12 cellular contexts compared by ENCODE assay signal in genomic region chr21:36701912-36702621, GRCh38. TPM values are rescaled to one million over a fixed set of nuclear protein-coding genes. Genes with fewer than 3 reads are reported as not detected.
DNase-seq lines count a peak whose midpoint lies in the region; ATAC-seq and TF ChIP-seq lines count a peak whose summit lies in the region.
"Had no signal": no experiment of that assay in that cellular context is flagged by ENCODE, and none has a peak within 500 bp of the region (broad histone marks: within the 10 kb centered on the region; RNA-seq: fewer than 3 reads in every experiment).

No MANE protein-coding gene starts in this region.

- intact Hi-C loops in activated CD8-positive, alpha-beta T cell treated with anti-CD3 and anti-CD28 coated beads for 36 hours (cut with micrococcal nuclease), result no loop called here
- intact Hi-C loops in PC-3 (cut with micrococcal nuclease), result loop anchor here (5.0 kb wide), 1 partner anchor 225 kb away; no protein-coding TSS in a partner anchor
- intact Hi-C loops in heart right ventricle (cut with DNase I), result no loop called here

- peaks cover 74% of the 10 kb centered on the region for H3K27me3 Mint-ChIP-seq in activated CD8-positive, alpha-beta T cell treated with anti-CD3 and anti-CD28 coated beads for 36 hours
- H3K27me3 Mint-ChIP-seq in activated CD8-positive, alpha-beta T cell treated with anti-CD3 and anti-CD28 coated beads, Interleukin-2, amount 10 ng/mL, durations not matched to agents 7 days and 5 days (ENCODE audit: low read depth), result peaks cover 70% of the 10 kb centered on the region

- peak overlapping the region; percentile 41 for H3K4me3 Mint-ChIP-seq in activated CD8-positive, alpha-beta T cell treated with anti-CD3 and anti-CD28 coated beads for 36 hours
- H3K4me3 Mint-ChIP-seq in activated CD8-positive, alpha-beta T cell treated with anti-CD3 and anti-CD28 coated beads, Interleukin-2, amount 10 ng/mL, durations not matched to agents 7 days and 5 days, result no peak overlapping the region

- no peak for ATAC-seq in activated CD8-positive, alpha-beta T cell treated with anti-CD3 and anti-CD28 coated beads for 36 hours
- no peak for ATAC-seq in activated CD8-positive, alpha-beta T cell treated with anti-CD3 and anti-CD28 coated beads, Interleukin-2, amount 10 ng/mL, durations not matched to agents 7 days and 5 days
- ATAC-seq in PC-3, result peak; percentile 22
- no peak for ATAC-seq in GM21737 (IDR thresholded peaks at IDR 0.05; ENCODE audit: unreplicated experiment)
- ATAC-seq in heart right ventricle, result no peak
- ATAC-seq: body of pancreas had no signal

- H3K27me3 ChIP-seq in PC-3 (ENCODE audit: low read length) (no peaks in the 10 kb centered on the region), smooth muscle cell (ENCODE audit: low read depth) (peaks cover 100% of the 10 kb centered on the region), heart right ventricle (peaks cover 86 to 100% (median 100%) of the 10 kb centered on the region in 7 donors)

- H3K36me3 Mint-ChIP-seq in activated CD8-positive, alpha-beta T cell treated with anti-CD3 and anti-CD28 coated beads for 36 hours (ENCODE audit: low read depth), result no peaks in the 10 kb centered on the region
- H3K36me3 Mint-ChIP-seq in activated CD8-positive, alpha-beta T cell treated with anti-CD3 and anti-CD28 coated beads, Interleukin-2, amount 10 ng/mL, durations not matched to agents 7 days and 5 days (ENCODE audit: low read depth), result peaks cover 2% of the 10 kb centered on the region

- WGBS in smooth muscle cell (ENCODE audit: low lambda C conversion rate), result 7% methylated on average over 19 of the region's 19 CpGs
- 16% methylated on average over 19 of the region's 19 CpGs for WGBS in heart right ventricle, 2 donors

- H3K4me3 ChIP-seq in PC-3 (ENCODE audit: low read length) (peak overlapping the region; percentile 95), smooth muscle cell (peak overlapping the region; percentile 8), heart right ventricle (peak overlapping the region in 1 of 10 donors; percentile 18)
- H3K4me3 ChIP-seq: body of pancreas had no signal

- CTCF ChIA-PET in activated CD8-positive, alpha-beta T cell treated with anti-CD3 and anti-CD28 coated beads for 36 hours (lab: Charles Lee), result interaction anchor here (1.1 kb wide), 1 partner anchor 12 kb away, joined by 3 read pairs; no protein-coding TSS in a partner anchor
- CTCF ChIA-PET in activated CD8-positive, alpha-beta T cell treated with anti-CD3 and anti-CD28 coated beads, Interleukin-2, amount 10 ng/mL, durations not matched to agents 7 days and 5 days (lab: Charles Lee), result no interaction called here
- CTCF ChIA-PET in PC-3 (lab: Charles Lee), result no interaction called here

- BruUV-seq in PC-3 (replicated peaks; lab: Mats Ljungman, UMichigan), result TSS peak; percentile 66

- DNase-seq in activated CD8-positive, alpha-beta T cell treated with anti-CD3 and anti-CD28 coated beads for 36 hours, result no peak
- no peak for DNase-seq in activated CD8-positive, alpha-beta T cell treated with anti-CD3 and anti-CD28 coated beads, Interleukin-2, amount 10 ng/mL, durations not matched to agents 7 days and 5 days
- peak; percentile 87 for DNase-seq in PC-3
- peak; percentile 84 for DNase-seq in glomerular visceral epithelial cell (ENCODE audit: extremely low spot score)
- DNase-seq in smooth muscle cell (lab: John Stamatoyannopoulos, UW; ENCODE audit: unreplicated experiment), result no peak
- DNase-seq in amygdala (lab: John Stamatoyannopoulos, UW), result no peak
- DNase-seq in heart right ventricle, result no peak
- DNase-seq: body of pancreas, NCI-H1694, SW 1271 had no signal

- no peaks in the 10 kb centered on the region for H3K9me2 ChIP-seq in PC-3 (replicated peaks; ENCODE audit: low read length)

- no peak for TF ChIP-seq CTCF in activated CD8-positive, alpha-beta T cell treated with anti-CD3 and anti-CD28 coated beads for 36 hours (IDR thresholded peaks at IDR 0.05)
- TF ChIP-seq CTCF in PC-3 (conservative IDR thresholded peaks at IDR 0.05; ENCODE audit: low read depth, low read length) (no peak), smooth muscle cell (IDR thresholded peaks at IDR 0.05; ENCODE audit: borderline replicate concordance, insufficient read depth, poor library complexity, severe bottlenecking) (no peak), heart right ventricle (IDR thresholded peaks at IDR 0.05) (no peak)

- H3K4me1 Mint-ChIP-seq in activated CD8-positive, alpha-beta T cell treated with anti-CD3 and anti-CD28 coated beads for 36 hours (ENCODE audit: low read depth), result peaks cover 42% of the 10 kb centered on the region
- H3K4me1 Mint-ChIP-seq in activated CD8-positive, alpha-beta T cell treated with anti-CD3 and anti-CD28 coated beads, Interleukin-2, amount 10 ng/mL, durations not matched to agents 7 days and 5 days (ENCODE audit: low read depth), result peaks cover 34% of the 10 kb centered on the region

- H3K9me3 ChIP-seq in PC-3 (ENCODE audit: low read length) (no peaks in the 10 kb centered on the region), smooth muscle cell (replicated peaks; ENCODE audit: low read depth) (no peaks in the 10 kb centered on the region), heart right ventricle (no peaks in the 10 kb centered on the region)
- H3K9me3 ChIP-seq: body of pancreas had no signal

- H3K79me2 ChIP-seq in PC-3 (ENCODE audit: low read length) (peaks cover 98% of the 10 kb centered on the region), smooth muscle cell (ENCODE audit: low read depth) (no peaks in the 10 kb centered on the region)

- H4K20me1 ChIP-seq in PC-3 (ENCODE audit: low read length), result peaks cover 66% of the 10 kb centered on the region
- H4K20me1 ChIP-seq in smooth muscle cell (ENCODE audit: low read depth), result no peaks in the 10 kb centered on the region

- H3K27ac ChIP-seq in PC-3 (ENCODE audit: low read length), result peak overlapping the region; percentile 79
- H3K27ac ChIP-seq in smooth muscle cell (ENCODE audit: low read depth), result no peak overlapping the region
- H3K27ac ChIP-seq in heart right ventricle, result no peak overlapping the region
- H3K27ac ChIP-seq: body of pancreas had no signal

- H3K9ac ChIP-seq in PC-3 (ENCODE audit: low read length), result peak overlapping the region; percentile 96
- no peak overlapping the region for H3K9ac ChIP-seq in smooth muscle cell (ENCODE audit: low read depth)

- H3K27ac Mint-ChIP-seq in activated CD8-positive, alpha-beta T cell treated with anti-CD3 and anti-CD28 coated beads for 36 hours, result no peak overlapping the region
- H3K27ac Mint-ChIP-seq in activated CD8-positive, alpha-beta T cell treated with anti-CD3 and anti-CD28 coated beads, Interleukin-2, amount 10 ng/mL, durations not matched to agents 7 days and 5 days, result no peak overlapping the region

- H2AFZ ChIP-seq in PC-3 (ENCODE audit: low read length), result no peak overlapping the region
- no peak overlapping the region for H2AFZ ChIP-seq in smooth muscle cell (ENCODE audit: low read depth)

- H3K9me3 Mint-ChIP-seq in activated CD8-positive, alpha-beta T cell treated with anti-CD3 and anti-CD28 coated beads for 36 hours, result no peaks in the 10 kb centered on the region
- H3K9me3 Mint-ChIP-seq in activated CD8-positive, alpha-beta T cell treated with anti-CD3 and anti-CD28 coated beads, Interleukin-2, amount 10 ng/mL, durations not matched to agents 7 days and 5 days (ENCODE audit: insufficient read depth), result no peaks in the 10 kb centered on the region

- POLR2A ChIA-PET in activated CD8-positive, alpha-beta T cell treated with anti-CD3 and anti-CD28 coated beads for 36 hours (lab: Charles Lee), result no interaction called here
- POLR2A ChIA-PET in activated CD8-positive, alpha-beta T cell treated with anti-CD3 and anti-CD28 coated beads, Interleukin-2, amount 10 ng/mL, durations not matched to agents 7 days and 5 days (lab: Charles Lee), result no interaction called here
- POLR2A ChIA-PET in PC-3 (lab: Charles Lee; ENCODE audit: unreplicated experiment), result interaction anchor here (0.6 to 0.7 kb wide), 2 partner anchors 21 to 500 kb away, joined by 3 to 6 read pairs; no protein-coding TSS in a partner anchor

- H3K4me1 ChIP-seq in PC-3 (ENCODE audit: insufficient read depth, low read length) (peaks cover 19% of the 10 kb centered on the region), smooth muscle cell (ENCODE audit: low read depth) (peaks cover 50% of the 10 kb centered on the region), heart right ventricle (peaks cover 18 to 75% (median 59%) of the 10 kb centered on the region in 9 donors)

- H3K4me2 ChIP-seq in PC-3 (ENCODE audit: low read length), result peak overlapping the region; percentile 92
- H3K4me2 ChIP-seq in smooth muscle cell, result peak overlapping the region; percentile 67

- H3F3A ChIP-seq in PC-3 (ENCODE audit: low read length, unreplicated experiment) (no peaks in the 10 kb centered on the region), smooth muscle cell (ENCODE audit: low read depth) (no peaks in the 10 kb centered on the region)

- H3K36me3 ChIP-seq in PC-3 (ENCODE audit: low read depth, low read length), result peaks cover 17% of the 10 kb centered on the region
- no peaks in the 10 kb centered on the region for H3K36me3 ChIP-seq in smooth muscle cell (ENCODE audit: low read depth)
- H3K36me3 ChIP-seq in heart right ventricle, result no peaks in the 10 kb centered on the region

RNA-seq across cellular contexts. Expression of gene SIM2, which starts 3.2 kb away (rescaled TPM):
- not detected for total RNA-seq in activated CD8-positive, alpha-beta T cell treated with anti-CD3 and anti-CD28 coated beads for 36 hours
- total RNA-seq in activated CD8-positive, alpha-beta T cell treated with anti-CD3 and anti-CD28 coated beads, Interleukin-2, amount 10 ng/mL, durations not matched to agents 7 days and 5 days, result not detected
- total RNA-seq in PC-3 (2014; rRNA removed) (71.2 and 104 TPM in 2 replicates), smooth muscle cell (not detected in 2 replicates), heart right ventricle (under 1 TPM in 2 of 10 donors, not detected in 8; 0.15 to 0.16 TPM)
- polyA plus RNA-seq in smooth muscle cell (0.25 and 0.43 TPM in 2 replicates), heart right ventricle (under 1 TPM in 1 of 2 donors, not detected in 1; 0.01 TPM)
- total RNA-seq: endothelial cell of umbilical vein had no signal
- polyA plus RNA-seq: endothelial cell of umbilical vein had no signal

Comparison
In these comparisons a context has a peak if more than half of its experiments do, and no peak if none do; other contexts are left out.
1. DNase-seq: peak in PC-3 (single experiment) and glomerular visceral epithelial cell (single experiment); none in activated CD8-positive, alpha-beta T cell treated with anti-CD3 and anti-CD28 coated beads for 36 hours (single experiment), activated CD8-positive, alpha-beta T cell treated with anti-CD3 and anti-CD28 coated beads, Interleukin-2, amount 10 ng/mL, durations not matched to agents 7 days and 5 days (single experiment), smooth muscle cell (single experiment), amygdala (0 of 56) and heart right ventricle (0 of 2).
2. RNA of gene SIM2, which starts 3.2 kb away (total RNA-seq): 71.2 to 104 TPM in PC-3; not detected in activated CD8-positive, alpha-beta T cell treated with anti-CD3 and anti-CD28 coated beads for 36 hours, 0.15 to 0.16 TPM in heart right ventricle, not detected in activated CD8-positive, alpha-beta T cell treated with anti-CD3 and anti-CD28 coated beads, Interleukin-2, amount 10 ng/mL, durations not matched to agents 7 days and 5 days and not detected in smooth muscle cell; every median in the first group is over 10 times any median in the second.